In genomic region chr5:149808264-149808982, GRCh38 we compare ENCODE assay signal across 1 cellular context.
TF ChIP-seq lines count a peak whose summit lies in the region.

No MANE protein-coding gene starts in this region.

TF ChIP-seq in GM23338, 12 proteins besides CTCF, POLR2A, EP300 and RAD21 (continued from another document):
- TF ChIP-seq, protein P1, sequence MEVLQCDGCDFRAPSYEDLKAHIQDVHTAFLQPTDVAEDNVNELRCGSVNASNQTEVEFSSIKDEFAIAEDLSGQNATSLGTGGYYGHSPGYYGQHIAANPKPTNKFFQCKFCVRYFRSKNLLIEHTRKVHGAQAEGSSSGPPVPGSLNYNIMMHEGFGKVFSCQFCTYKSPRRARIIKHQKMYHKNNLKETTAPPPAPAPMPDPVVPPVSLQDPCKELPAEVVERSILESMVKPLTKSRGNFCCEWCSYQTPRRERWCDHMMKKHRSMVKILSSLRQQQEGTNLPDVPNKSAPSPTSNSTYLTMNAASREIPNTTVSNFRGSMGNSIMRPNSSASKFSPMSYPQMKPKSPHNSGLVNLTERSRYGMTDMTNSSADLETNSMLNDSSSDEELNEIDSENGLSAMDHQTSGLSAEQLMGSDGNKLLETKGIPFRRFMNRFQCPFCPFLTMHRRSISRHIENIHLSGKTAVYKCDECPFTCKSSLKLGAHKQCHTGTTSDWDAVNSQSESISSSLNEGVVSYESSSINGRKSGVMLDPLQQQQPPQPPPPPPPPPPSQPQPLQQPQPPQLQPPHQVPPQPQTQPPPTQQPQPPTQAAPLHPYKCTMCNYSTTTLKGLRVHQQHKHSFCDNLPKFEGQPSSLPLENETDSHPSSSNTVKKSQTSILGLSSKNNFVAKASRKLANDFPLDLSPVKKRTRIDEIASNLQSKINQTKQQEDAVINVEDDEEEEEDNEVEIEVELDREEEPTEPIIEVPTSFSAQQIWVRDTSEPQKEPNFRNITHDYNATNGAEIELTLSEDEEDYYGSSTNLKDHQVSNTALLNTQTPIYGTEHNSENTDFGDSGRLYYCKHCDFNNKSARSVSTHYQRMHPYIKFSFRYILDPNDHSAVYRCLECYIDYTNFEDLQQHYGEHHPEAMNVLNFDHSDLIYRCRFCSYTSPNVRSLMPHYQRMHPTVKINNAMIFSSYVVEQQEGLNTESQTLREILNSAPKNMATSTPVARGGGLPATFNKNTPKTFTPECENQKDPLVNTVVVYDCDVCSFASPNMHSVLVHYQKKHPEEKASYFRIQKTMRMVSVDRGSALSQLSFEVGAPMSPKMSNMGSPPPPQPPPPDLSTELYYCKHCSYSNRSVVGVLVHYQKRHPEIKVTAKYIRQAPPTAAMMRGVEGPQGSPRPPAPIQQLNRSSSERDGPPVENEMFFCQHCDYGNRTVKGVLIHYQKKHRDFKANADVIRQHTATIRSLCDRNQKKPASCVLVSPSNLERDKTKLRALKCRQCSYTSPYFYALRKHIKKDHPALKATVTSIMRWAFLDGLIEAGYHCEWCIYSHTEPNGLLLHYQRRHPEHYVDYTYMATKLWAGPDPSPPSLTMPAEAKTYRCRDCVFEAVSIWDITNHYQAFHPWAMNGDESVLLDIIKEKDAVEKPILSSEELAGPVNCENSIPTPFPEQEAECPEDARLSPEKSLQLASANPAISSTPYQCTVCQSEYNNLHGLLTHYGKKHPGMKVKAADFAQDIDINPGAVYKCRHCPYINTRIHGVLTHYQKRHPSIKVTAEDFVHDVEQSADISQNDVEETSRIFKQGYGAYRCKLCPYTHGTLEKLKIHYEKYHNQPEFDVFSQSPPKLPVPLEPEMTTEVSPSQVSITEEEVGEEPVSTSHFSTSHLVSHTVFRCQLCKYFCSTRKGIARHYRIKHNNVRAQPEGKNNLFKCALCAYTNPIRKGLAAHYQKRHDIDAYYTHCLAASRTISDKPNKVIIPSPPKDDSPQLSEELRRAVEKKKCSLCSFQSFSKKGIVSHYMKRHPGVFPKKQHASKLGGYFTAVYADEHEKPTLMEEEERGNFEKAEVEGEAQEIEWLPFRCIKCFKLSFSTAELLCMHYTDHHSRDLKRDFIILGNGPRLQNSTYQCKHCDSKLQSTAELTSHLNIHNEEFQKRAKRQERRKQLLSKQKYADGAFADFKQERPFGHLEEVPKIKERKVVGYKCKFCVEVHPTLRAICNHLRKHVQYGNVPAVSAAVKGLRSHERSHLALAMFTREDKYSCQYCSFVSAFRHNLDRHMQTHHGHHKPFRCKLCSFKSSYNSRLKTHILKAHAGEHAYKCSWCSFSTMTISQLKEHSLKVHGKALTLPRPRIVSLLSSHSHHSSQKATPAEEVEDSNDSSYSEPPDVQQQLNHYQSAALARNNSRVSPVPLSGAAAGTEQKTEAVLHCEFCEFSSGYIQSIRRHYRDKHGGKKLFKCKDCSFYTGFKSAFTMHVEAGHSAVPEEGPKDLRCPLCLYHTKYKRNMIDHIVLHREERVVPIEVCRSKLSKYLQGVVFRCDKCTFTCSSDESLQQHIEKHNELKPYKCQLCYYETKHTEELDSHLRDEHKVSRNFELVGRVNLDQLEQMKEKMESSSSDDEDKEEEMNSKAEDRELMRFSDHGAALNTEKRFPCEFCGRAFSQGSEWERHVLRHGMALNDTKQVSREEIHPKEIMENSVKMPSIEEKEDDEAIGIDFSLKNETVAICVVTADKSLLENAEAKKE (CRISPR knock-in tag; IDR thresholded peaks at IDR 0.05): no peak
- TF ChIP-seq CREB1 (CRISPR knock-in tag; IDR thresholded peaks at IDR 0.05; ENCODE audit: low read depth): no peak
- no peak for TF ChIP-seq POLR2AphosphoS5 (IDR thresholded peaks at IDR 0.05; ENCODE audit: low read depth)
- TF ChIP-seq, protein P2, sequence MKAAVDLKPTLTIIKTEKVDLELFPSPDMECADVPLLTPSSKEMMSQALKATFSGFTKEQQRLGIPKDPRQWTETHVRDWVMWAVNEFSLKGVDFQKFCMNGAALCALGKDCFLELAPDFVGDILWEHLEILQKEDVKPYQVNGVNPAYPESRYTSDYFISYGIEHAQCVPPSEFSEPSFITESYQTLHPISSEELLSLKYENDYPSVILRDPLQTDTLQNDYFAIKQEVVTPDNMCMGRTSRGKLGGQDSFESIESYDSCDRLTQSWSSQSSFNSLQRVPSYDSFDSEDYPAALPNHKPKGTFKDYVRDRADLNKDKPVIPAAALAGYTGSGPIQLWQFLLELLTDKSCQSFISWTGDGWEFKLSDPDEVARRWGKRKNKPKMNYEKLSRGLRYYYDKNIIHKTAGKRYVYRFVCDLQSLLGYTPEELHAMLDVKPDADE (IDR thresholded peaks at IDR 0.05): no peak
- TF ChIP-seq, protein P3, sequence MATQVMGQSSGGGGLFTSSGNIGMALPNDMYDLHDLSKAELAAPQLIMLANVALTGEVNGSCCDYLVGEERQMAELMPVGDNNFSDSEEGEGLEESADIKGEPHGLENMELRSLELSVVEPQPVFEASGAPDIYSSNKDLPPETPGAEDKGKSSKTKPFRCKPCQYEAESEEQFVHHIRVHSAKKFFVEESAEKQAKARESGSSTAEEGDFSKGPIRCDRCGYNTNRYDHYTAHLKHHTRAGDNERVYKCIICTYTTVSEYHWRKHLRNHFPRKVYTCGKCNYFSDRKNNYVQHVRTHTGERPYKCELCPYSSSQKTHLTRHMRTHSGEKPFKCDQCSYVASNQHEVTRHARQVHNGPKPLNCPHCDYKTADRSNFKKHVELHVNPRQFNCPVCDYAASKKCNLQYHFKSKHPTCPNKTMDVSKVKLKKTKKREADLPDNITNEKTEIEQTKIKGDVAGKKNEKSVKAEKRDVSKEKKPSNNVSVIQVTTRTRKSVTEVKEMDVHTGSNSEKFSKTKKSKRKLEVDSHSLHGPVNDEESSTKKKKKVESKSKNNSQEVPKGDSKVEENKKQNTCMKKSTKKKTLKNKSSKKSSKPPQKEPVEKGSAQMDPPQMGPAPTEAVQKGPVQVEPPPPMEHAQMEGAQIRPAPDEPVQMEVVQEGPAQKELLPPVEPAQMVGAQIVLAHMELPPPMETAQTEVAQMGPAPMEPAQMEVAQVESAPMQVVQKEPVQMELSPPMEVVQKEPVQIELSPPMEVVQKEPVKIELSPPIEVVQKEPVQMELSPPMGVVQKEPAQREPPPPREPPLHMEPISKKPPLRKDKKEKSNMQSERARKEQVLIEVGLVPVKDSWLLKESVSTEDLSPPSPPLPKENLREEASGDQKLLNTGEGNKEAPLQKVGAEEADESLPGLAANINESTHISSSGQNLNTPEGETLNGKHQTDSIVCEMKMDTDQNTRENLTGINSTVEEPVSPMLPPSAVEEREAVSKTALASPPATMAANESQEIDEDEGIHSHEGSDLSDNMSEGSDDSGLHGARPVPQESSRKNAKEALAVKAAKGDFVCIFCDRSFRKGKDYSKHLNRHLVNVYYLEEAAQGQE (IDR thresholded peaks at IDR 0.05; ENCODE audit: unreplicated experiment): no peak
- TF ChIP-seq EZH2phosphoT487 (IDR thresholded peaks at IDR 0.05; ENCODE audit: unreplicated experiment): no peak
- no peak for TF ChIP-seq STAT1 (IDR thresholded peaks at IDR 0.05; ENCODE audit: unreplicated experiment)
- TF ChIP-seq EZH2 (IDR thresholded peaks at IDR 0.05; ENCODE audit: low read depth, unreplicated experiment): no peak
- no peak for TF ChIP-seq NANOG (IDR thresholded peaks at IDR 0.05; ENCODE audit: borderline replicate concordance)
- no peak for TF ChIP-seq ZNF331 (CRISPR knock-in tag; IDR thresholded peaks at IDR 0.05; ENCODE audit: low read depth)
TF ChIP-seq in GM23338: peak in this region for 0.
